Comparison of ENCODE assay signal across 18 cellular contexts in genomic region chr15:46855388-46855787, GRCh38.
"Had no signal": no experiment of that assay in that cellular context is flagged by ENCODE, and none has a peak within 500 bp of the region (broad histone marks: within the 10 kb centered on the region; RNA-seq: fewer than 3 reads in every experiment).

No MANE protein-coding gene starts in this region.

- ATAC-seq: left cardiac atrium; lower lobe of right lung; natural killer cell treated with Interleukin-12 subunit alpha and Interleukin-12 subunit beta and Interleukin-15 and Interleukin-18, amount 100 ng/mL, for 72 hours; right cardiac atrium had no signal

- H3K27ac ChIP-seq: esophagus squamous epithelium, left ventricle myocardium inferior, lower lobe of right lung, neural progenitor cell, ovary had no signal

- H3K27me3 ChIP-seq: esophagus squamous epithelium, neural progenitor cell, ovary had no signal

- H3K36me3 ChIP-seq: esophagus squamous epithelium, left ventricle myocardium inferior, lower lobe of right lung, neural progenitor cell, ovary had no signal

- FAIRE-seq: endometrium, keratinocyte, small intestine had no signal

- H3K4me3 ChIP-seq: esophagus squamous epithelium, left ventricle myocardium inferior, lower lobe of right lung, neural progenitor cell, ovary had no signal

- DNase-seq: effector memory CD4-positive, alpha-beta T cell; esophagus squamous epithelium; foreskin fibroblast; immature natural killer cell; left cardiac atrium; left ventricle myocardium inferior; lower lobe of right lung; nucleus accumbens; ovary; right cardiac atrium; small intestine; stimulated activated CD4-positive, alpha-beta T cell treated with anti-CD3 and anti-CD28 coated beads, Interleukin-12 subunit alpha, Interleukin-12 subunit beta, amount 100 ng/mL, for 4 hours; stimulated activated naive CD4-positive, alpha-beta T cell treated with Interleukin-2 at 50 U/mL for 16 hours; trophoblast cell had no signal
